16 cellular contexts compared by ENCODE assay signal in the genomic region with DNA sequence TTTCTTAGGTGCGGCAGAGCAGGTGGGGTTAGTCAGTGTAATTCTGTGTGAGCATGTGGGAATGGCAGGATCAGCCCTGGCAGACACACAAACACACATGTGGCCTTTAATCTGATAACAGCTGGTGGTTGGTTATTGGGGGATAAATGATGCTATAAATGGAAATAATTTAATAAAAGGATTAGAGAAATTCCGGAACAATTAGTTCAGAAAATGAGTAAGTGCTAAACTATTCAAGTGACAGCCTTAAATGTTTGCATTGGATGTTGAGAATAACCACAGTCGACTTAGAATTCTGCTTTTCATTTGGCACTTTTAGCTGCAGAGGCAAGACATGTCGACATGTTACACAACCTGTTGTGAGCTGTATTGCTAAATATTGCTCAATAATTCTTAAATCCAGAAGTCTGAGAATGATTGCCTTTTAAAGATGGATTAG. TPM values are rescaled to one million over a fixed set of nuclear protein-coding genes. Genes with fewer than 3 reads are reported as not detected.
DNase-seq lines count a peak whose midpoint lies in the region; ATAC-seq, FAIRE-seq and TF ChIP-seq lines count a peak whose summit lies in the region.
"Had no signal": no experiment of that assay in that cellular context is flagged by ENCODE, and none has a peak within 500 bp of the region (broad histone marks: within the 10 kb centered on the region; RNA-seq: fewer than 3 reads in every experiment).

No MANE protein-coding gene starts in this region.

- no peaks in the 10 kb centered on the region for H3K27me3 ChIP-seq in heart left ventricle
- H3K27me3 ChIP-seq in stomach smooth muscle (ENCODE audit: control insufficient read depth in 1 of 2, insufficient read depth in 2 of 2, low read length in 2 of 2), result no peaks in the 10 kb centered on the region
- H3K27me3 ChIP-seq: colonic mucosa had no signal

- H3K4me1 ChIP-seq in heart left ventricle (peaks cover 0 to 42% (median 6%) of the 10 kb centered on the region in 12 donors), stomach smooth muscle (ENCODE audit: control insufficient read depth, insufficient read depth, low read length) (peaks cover 27% of the 10 kb centered on the region), kidney (ENCODE audit: control insufficient read depth in 1 of 2, insufficient read depth in 1 of 2, low read depth in 1 of 2, low read length in 2 of 2) (no peaks in the 10 kb centered on the region)
- H3K4me1 ChIP-seq: colonic mucosa had no signal

- no peak for TF ChIP-seq POLR2A in heart left ventricle (IDR thresholded peaks at IDR 0.05)

- TF ChIP-seq CTCF in heart left ventricle (IDR thresholded peaks at IDR 0.05) (no peak), kidney (IDR thresholded peaks at IDR 0.05; ENCODE audit: borderline replicate concordance, extremely low read depth, insufficient read depth) (no peak)

- intact Hi-C loops in heart left ventricle (cut with DNase I), result no loop called here
- intact Hi-C loops in Right ventricle myocardium superior (cut with DNase I), result no loop called here
- intact Hi-C loops in kidney (cut with DNase I), result no loop called here

- H3K9me3 ChIP-seq in heart left ventricle (peaks cover 0 to 7% (median 0%) of the 10 kb centered on the region in 12 donors), stomach smooth muscle (ENCODE audit: control insufficient read depth in 2 of 2, low read length in 2 of 2) (no peaks in the 10 kb centered on the region), kidney (ENCODE audit: control insufficient read depth in 1 of 2, low read length in 2 of 2) (no peaks in the 10 kb centered on the region)
- H3K9me3 ChIP-seq: colonic mucosa had no signal

- no peak for ATAC-seq in heart left ventricle
- no peak for ATAC-seq in Right ventricle myocardium superior (ENCODE audit: poor library complexity)
- ATAC-seq: Panc1 had no signal

- peak overlapping the region; percentile 21 to 41 for H3K9ac ChIP-seq in stomach smooth muscle (ENCODE audit: low read length in 2 of 2)
- H3K9ac ChIP-seq in kidney (ENCODE audit: low read length in 2 of 2), result no peak overlapping the region

- DNase-seq in heart left ventricle (no peak), Right ventricle myocardium superior (no peak), SIG-M5 (lab: John Stamatoyannopoulos, UW) (peak; percentile 55), fibroblast of peridontal ligament (ENCODE audit: extremely low read depth) (peak; percentile 33), COLO668 (lab: John Stamatoyannopoulos, UW; ENCODE audit: unreplicated experiment) (no peak), kidney (no peak)
- DNase-seq in activated CD4-positive, alpha-beta T cell treated with anti-CD3 and anti-CD28 coated beads for 4 hours, result no peak
- DNase-seq: activated CD4-positive, CD25-positive, alpha-beta regulatory T cell; colonic mucosa; NCI-H1105 treated with DMSO at 0.1 percent for 48 hours; stimulated activated CD4-positive, alpha-beta T cell treated with anti-CD3 and anti-CD28 coated beads, Interleukin-4, amount 100 ng/mL, for 4 hours had no signal

- WGBS in heart left ventricle, 4 donors, result 40 to 52% (median 51%) methylated on average over 4 of the region's 4 CpGs

- FAIRE-seq in kidney (lab: Jason Lieb, UNC), result no peak
- FAIRE-seq: A204.1 had no signal

- H3K4me3 ChIP-seq in heart left ventricle (no peak overlapping the region), stomach smooth muscle (ENCODE audit: low read length in 2 of 2) (no peak overlapping the region), kidney (ENCODE audit: low read length in 2 of 2) (no peak overlapping the region)
- H3K4me3 ChIP-seq: colonic mucosa had no signal

- peak overlapping the region in 10 of 12 donors; percentile 21 to 81 (median 58) for H3K27ac ChIP-seq in heart left ventricle
- H3K27ac ChIP-seq in stomach smooth muscle (ENCODE audit: low read length), result peak overlapping the region; percentile 55
- no peak overlapping the region for H3K27ac ChIP-seq in kidney (ENCODE audit: low read depth in 2 of 2, low read length in 2 of 2)
- H3K27ac ChIP-seq: colonic mucosa had no signal

- no peaks in the 10 kb centered on the region for H3K36me3 ChIP-seq in heart left ventricle
- no peaks in the 10 kb centered on the region for H3K36me3 ChIP-seq in stomach smooth muscle (ENCODE audit: control insufficient read depth in 2 of 2, insufficient read depth in 2 of 2, low read length in 2 of 2)
- H3K36me3 ChIP-seq in kidney (ENCODE audit: control insufficient read depth in 1 of 2, insufficient read depth in 2 of 2, low read length in 2 of 2), result no peaks in the 10 kb centered on the region
- H3K36me3 ChIP-seq: colonic mucosa had no signal

RNA-seq across cellular contexts. Expression of a gene that starts 7.2 kb away (rescaled TPM):
- total RNA-seq in heart left ventricle (100 to 1,000 TPM; 132 to 658 (median 404) TPM), Right ventricle myocardium superior (468 TPM), kidney (not detected)
- polyA plus RNA-seq in heart left ventricle (100 to 1,000 TPM; 133 to 157 TPM), kidney (ENCODE audit: insufficient read depth, low read depth, low replicate concordance) (not detected)
- total RNA-seq: H4, neural crest cell had no signal

RNA-seq across cellular contexts. Expression of a gene that starts 19.3 kb away (rescaled TPM):
- total RNA-seq in heart left ventricle (10 to 100 TPM; 19.4 to 25.1 (median 21.7) TPM), Right ventricle myocardium superior (22.8 TPM), kidney (23.6 TPM)
- polyA plus RNA-seq in heart left ventricle (10 to 100 TPM; 18.7 to 19.8 TPM), kidney (ENCODE audit: insufficient read depth, low read depth, low replicate concordance) (26.3 TPM)

RNA-seq across cellular contexts. Expression of a gene that starts 53.0 kb away (rescaled TPM):
- total RNA-seq in heart left ventricle (not detected), Right ventricle myocardium superior (not detected), kidney (not detected)
- polyA plus RNA-seq in heart left ventricle (1 to 10 TPM in 1 of 2 donors, under 1 TPM in 1; 0.99 to 1.2 TPM), kidney (ENCODE audit: insufficient read depth, low read depth, low replicate concordance) (1,596 TPM)
- total RNA-seq: H4, neural crest cell had no signal

RNA-seq across cellular contexts. Expression of a gene that starts 58.5 kb away (rescaled TPM):
- total RNA-seq in heart left ventricle, result not detected
- not detected for polyA plus RNA-seq in heart left ventricle
- total RNA-seq in Right ventricle myocardium superior, result not detected
- 2.4 TPM for total RNA-seq in kidney
- not detected for polyA plus RNA-seq in kidney (ENCODE audit: insufficient read depth, low read depth, low replicate concordance)
- total RNA-seq: H4 had no signal

Comparison
In these comparisons a context has a peak if more than half of its experiments do, and no peak if none do; other contexts are left out.
1. DNase-seq: peak in SIG-M5 (single experiment) and fibroblast of peridontal ligament (single experiment); none in heart left ventricle (0 of 5), Right ventricle myocardium superior (single experiment), COLO668 (single experiment), activated CD4-positive, alpha-beta T cell treated with anti-CD3 and anti-CD28 coated beads for 4 hours (0 of 2) and kidney (single experiment).
2. H3K27ac ChIP-seq: peak in heart left ventricle (10 of 12) and stomach smooth muscle (single experiment); none in kidney (0 of 2).
3. H3K9ac ChIP-seq: peak in stomach smooth muscle (2 of 2); none in kidney (0 of 2).
4. RNA of a gene that starts 7.2 kb away (total RNA-seq): 468 TPM in Right ventricle myocardium superior (single experiment) and 132 to 658 TPM in heart left ventricle; not detected in kidney (single experiment); every median in the first group is over 100 times any median in the second.